Comparison of ENCODE assay signal across 1 cellular context in the genomic region with DNA sequence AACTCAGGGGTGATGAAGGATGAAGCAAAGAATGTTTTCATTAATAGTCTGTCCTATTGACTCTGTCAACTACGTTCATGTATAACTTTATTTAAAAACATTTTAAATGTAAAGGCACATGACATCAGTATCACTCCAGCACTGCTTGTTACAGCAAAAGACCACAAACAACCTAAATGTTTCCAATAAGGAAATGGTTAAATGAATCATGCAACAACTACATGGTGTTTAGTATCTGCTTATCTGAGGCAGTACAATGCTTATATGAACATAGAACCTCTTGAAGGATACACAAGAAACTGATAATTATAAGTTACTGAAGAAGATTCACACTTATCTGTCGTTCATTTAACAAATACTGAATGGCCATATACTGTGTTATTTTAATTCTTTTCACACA.
A peak's percentile ranks its signal among the peaks of the same experiment; 100 is the strongest.
TF ChIP-seq lines count a peak whose summit lies in the region.

No MANE protein-coding gene starts in this region.

TF ChIP-seq in GM12878, 131 proteins besides CTCF, POLR2A, EP300 and RAD21 (continued from another document):
- TF ChIP-seq POU2F2 (IDR thresholded peaks at IDR 0.05; ENCODE audit: borderline replicate concordance, low read depth, low read length) (no peak), ATF7 (IDR thresholded peaks at IDR 0.05; ENCODE audit: low read depth) (0 out of 2 replicates have a peak, but pooled peaks have one; percentile 14), RCOR1 (conservative IDR thresholded peaks at IDR 0.05; ENCODE audit: low read depth, low read length) (no peak), ZNF687 (IDR thresholded peaks at IDR 0.05) (no peak), WRNIP1 (IDR thresholded peaks at IDR 0.05; ENCODE audit: borderline replicate concordance, low read depth, low read length) (no peak), ETV6 (conservative IDR thresholded peaks at IDR 0.05 in 1 of 2, IDR thresholded peaks at IDR 0.05 in 1 of 2; ENCODE audit: borderline replicate concordance in 1 of 2, low read depth in 1 of 2) (no peak), IKZF2 (IDR thresholded peaks at IDR 0.05) (no peak), ZBTB11 (CRISPR knock-in tag; IDR thresholded peaks at IDR 0.05) (no peak), SUZ12 (IDR thresholded peaks at IDR 0.05; ENCODE audit: unreplicated experiment) (no peak), SMAD5 (IDR thresholded peaks at IDR 0.05; ENCODE audit: low read depth) (no peak), NFIC (IDR thresholded peaks at IDR 0.05; ENCODE audit: low read depth, low read length) (no peak), HDAC2 (IDR thresholded peaks at IDR 0.05) (no peak)
- TF ChIP-seq, protein P1, sequence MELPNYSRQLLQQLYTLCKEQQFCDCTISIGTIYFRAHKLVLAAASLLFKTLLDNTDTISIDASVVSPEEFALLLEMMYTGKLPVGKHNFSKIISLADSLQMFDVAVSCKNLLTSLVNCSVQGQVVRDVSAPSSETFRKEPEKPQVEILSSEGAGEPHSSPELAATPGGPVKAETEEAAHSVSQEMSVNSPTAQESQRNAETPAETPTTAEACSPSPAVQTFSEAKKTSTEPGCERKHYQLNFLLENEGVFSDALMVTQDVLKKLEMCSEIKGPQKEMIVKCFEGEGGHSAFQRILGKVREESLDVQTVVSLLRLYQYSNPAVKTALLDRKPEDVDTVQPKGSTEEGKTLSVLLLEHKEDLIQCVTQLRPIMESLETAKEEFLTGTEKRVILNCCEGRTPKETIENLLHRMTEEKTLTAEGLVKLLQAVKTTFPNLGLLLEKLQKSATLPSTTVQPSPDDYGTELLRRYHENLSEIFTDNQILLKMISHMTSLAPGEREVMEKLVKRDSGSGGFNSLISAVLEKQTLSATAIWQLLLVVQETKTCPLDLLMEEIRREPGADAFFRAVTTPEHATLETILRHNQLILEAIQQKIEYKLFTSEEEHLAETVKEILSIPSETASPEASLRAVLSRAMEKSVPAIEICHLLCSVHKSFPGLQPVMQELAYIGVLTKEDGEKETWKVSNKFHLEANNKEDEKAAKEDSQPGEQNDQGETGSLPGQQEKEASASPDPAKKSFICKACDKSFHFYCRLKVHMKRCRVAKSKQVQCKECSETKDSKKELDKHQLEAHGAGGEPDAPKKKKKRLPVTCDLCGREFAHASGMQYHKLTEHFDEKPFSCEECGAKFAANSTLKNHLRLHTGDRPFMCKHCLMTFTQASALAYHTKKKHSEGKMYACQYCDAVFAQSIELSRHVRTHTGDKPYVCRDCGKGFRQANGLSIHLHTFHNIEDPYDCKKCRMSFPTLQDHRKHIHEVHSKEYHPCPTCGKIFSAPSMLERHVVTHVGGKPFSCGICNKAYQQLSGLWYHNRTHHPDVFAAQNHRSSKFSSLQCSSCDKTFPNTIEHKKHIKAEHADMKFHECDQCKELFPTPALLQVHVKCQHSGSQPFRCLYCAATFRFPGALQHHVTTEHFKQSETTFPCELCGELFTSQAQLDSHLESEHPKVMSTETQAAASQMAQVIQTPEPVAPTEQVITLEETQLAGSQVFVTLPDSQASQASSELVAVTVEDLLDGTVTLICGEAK (IDR thresholded peaks at IDR 0.05; ENCODE audit: borderline replicate concordance) = peak; percentile 79
- TF ChIP-seq, protein P2, sequence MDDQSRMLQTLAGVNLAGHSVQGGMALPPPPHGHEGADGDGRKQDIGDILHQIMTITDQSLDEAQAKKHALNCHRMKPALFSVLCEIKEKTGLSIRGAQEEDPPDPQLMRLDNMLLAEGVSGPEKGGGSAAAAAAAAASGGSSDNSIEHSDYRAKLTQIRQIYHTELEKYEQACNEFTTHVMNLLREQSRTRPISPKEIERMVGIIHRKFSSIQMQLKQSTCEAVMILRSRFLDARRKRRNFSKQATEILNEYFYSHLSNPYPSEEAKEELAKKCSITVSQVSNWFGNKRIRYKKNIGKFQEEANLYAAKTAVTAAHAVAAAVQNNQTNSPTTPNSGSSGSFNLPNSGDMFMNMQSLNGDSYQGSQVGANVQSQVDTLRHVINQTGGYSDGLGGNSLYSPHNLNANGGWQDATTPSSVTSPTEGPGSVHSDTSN (IDR thresholded peaks at IDR 0.05; ENCODE audit: insufficient replicate concordance, low read depth, low read length) = no peak
